Comparison of ENCODE assay signal across 7 cellular contexts in genomic region chr22:37805878-37806277, GRCh38. TPM values are rescaled to one million over a fixed set of nuclear protein-coding genes. Genes with fewer than 3 reads are reported as not detected.
DNase-seq lines count a peak whose midpoint lies in the region; ATAC-seq and TF ChIP-seq lines count a peak whose summit lies in the region.
"Had no signal": no experiment of that assay in that cellular context is flagged by ENCODE, and none has a peak within 500 bp of the region (broad histone marks: within the 10 kb centered on the region; RNA-seq: fewer than 3 reads in every experiment).

No MANE protein-coding gene starts in this region.

- H3K4me3 Mint-ChIP-seq in Calu3 (ENCODE audit: low read depth, unreplicated experiment) (peak overlapping the region; percentile 90), naive B cell (peak overlapping the region; percentile 54 to 92 (median 74))

- TF ChIP-seq CTCF in Calu3 (IDR thresholded peaks at IDR 0.05; ENCODE audit: unreplicated experiment) (no peak), astrocyte of the spinal cord (IDR thresholded peaks at IDR 0.05; ENCODE audit: low read depth, low read length) (no peak)

- peaks cover 16% of the 10 kb centered on the region for H3K27me3 Mint-ChIP-seq in Calu3 (ENCODE audit: unreplicated experiment)
- peaks cover 46 to 85% (median 49%) of the 10 kb centered on the region in 3 donors for H3K27me3 Mint-ChIP-seq in naive B cell

- H3K4me1 Mint-ChIP-seq in Calu3 (ENCODE audit: low read depth, unreplicated experiment): peaks cover 16% of the 10 kb centered on the region
- H3K4me1 Mint-ChIP-seq in naive B cell: peaks cover 26 to 49% (median 47%) of the 10 kb centered on the region in 3 donors

- in situ Hi-C loops in astrocyte of the spinal cord (cut with HindIII; ENCODE audit: low sequenced_read_pairs): no loop called here

- peak overlapping the region; percentile 69 for H3K4me3 ChIP-seq in astrocyte of the spinal cord (ENCODE audit: low read depth, low read length)

- DNase-seq in Calu3 (no peak), astrocyte of the spinal cord (ENCODE audit: low read depth, low spot score) (no peak), naive B cell (no peak), NCI-H1694 (lab: John Stamatoyannopoulos, UW) (no peak), NCI-H1436 (lab: John Stamatoyannopoulos, UW) (no peak)
- DNase-seq: NCI-H510A had no signal

- H3K27ac Mint-ChIP-seq in Calu3 (ENCODE audit: unreplicated experiment) (peak overlapping the region; percentile 86), naive B cell (no peak overlapping the region)

- no peaks in the 10 kb centered on the region for H3K9me3 Mint-ChIP-seq in Calu3 (ENCODE audit: low read depth, unreplicated experiment)
- H3K9me3 Mint-ChIP-seq in naive B cell: peaks cover 0 to 3% (median 0%) of the 10 kb centered on the region in 7 donors

- no TSS peak for BruUV-seq in Calu3 (replicated peaks; lab: Mats Ljungman, UMichigan)

- ATAC-seq in naive B cell (ENCODE audit: low read depth in 2 of 2): no peak
- ATAC-seq in HG02623 (IDR thresholded peaks at IDR 0.05; ENCODE audit: unreplicated experiment): no peak

- H3K36me3 Mint-ChIP-seq in Calu3 (ENCODE audit: insufficient read depth, unreplicated experiment) (peaks cover 63% of the 10 kb centered on the region), naive B cell (no peaks in the 10 kb centered on the region)

- CTCF ChIA-PET in Calu3 (lab: Charles Lee): no interaction called here

- intact Hi-C loops in Calu3 (cut with micrococcal nuclease; ENCODE audit: unreplicated experiment): no loop called here

RNA-seq across cellular contexts. Expression of gene GCAT, which starts 1.9 kb away (rescaled TPM):
- 22.7 and 29.9 TPM in 2 replicates for total RNA-seq in Calu3 (2022)
- polyA plus RNA-seq in naive B cell (ENCODE audit: low read depth in 6 of 6): not detected

RNA-seq across cellular contexts. Expression of gene GALR3, which starts 17.3 kb away (rescaled TPM):
- 0.31 TPM in 1 of 2 replicates, not detected in the other for total RNA-seq in Calu3 (2022)
- polyA plus RNA-seq in naive B cell (ENCODE audit: low read depth in 6 of 6): not detected

RNA-seq across cellular contexts. Expression of gene ANKRD54, which starts 38.3 kb away (rescaled TPM):
- 23.9 and 27.1 TPM in 2 replicates for total RNA-seq in Calu3 (2022)
- polyA plus RNA-seq in naive B cell (ENCODE audit: low read depth in 6 of 6): 10 to 100 TPM in 4 of 6 donors, 1 to 10 TPM in 2; 2.6 to 19.3 (median 14.4) TPM

RNA-seq across cellular contexts. Expression of gene EIF3L, which starts 43.3 kb away (rescaled TPM):
- 287 and 402 TPM in 2 replicates for total RNA-seq in Calu3 (2022)
- 100 to 1,000 TPM; 260 to 316 (median 300) TPM for polyA plus RNA-seq in naive B cell (ENCODE audit: low read depth in 6 of 6)
